In the genomic region with DNA sequence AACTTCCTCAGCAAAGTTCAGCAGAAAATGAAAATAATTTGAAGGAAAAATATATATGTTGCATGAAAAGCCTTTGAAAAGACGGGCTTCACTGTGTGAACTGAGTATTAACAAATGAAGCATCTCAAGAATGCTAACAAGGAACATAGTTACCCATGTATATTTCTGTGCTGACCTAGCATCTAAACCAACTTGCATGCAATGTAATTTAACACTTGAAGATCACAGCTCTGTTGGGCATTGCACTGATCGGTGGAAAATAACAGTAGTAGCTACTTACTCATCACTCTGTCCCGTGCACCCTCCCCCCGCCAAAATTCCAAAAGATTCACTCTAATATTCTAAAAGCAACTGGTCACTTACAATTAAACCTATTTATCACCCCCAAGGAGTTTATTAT, we compare ENCODE assay signal across 16 cellular contexts.
"Had no signal": no experiment of that assay in that cellular context is flagged by ENCODE, and none has a peak within 500 bp of the region (broad histone marks: within the 10 kb centered on the region; RNA-seq: fewer than 3 reads in every experiment).

No MANE protein-coding gene starts in this region.

- H3K4me1 Mint-ChIP-seq: central memory CD8-positive, alpha-beta T cell; nephron progenitor cell; stimulated activated naive CD8-positive, alpha-beta T cell treated with anti-CD3 and anti-CD28 coated beads, Interleukin-15, amount 100 ng/mL, for 72 hours had no signal

- H3K27ac ChIP-seq: body of pancreas, left lung, uterus had no signal

- H3K36me3 Mint-ChIP-seq: T-cell had no signal

- H3K27me3 ChIP-seq: body of pancreas, left lung, uterus had no signal

- H3K36me3 ChIP-seq: left lung, uterus had no signal

- H3K4me3 Mint-ChIP-seq: activated CD8-positive, alpha-beta T cell treated with anti-CD3 and anti-CD28 coated beads, Interleukin-2, amount 10 ng/mL, durations not matched to agents 7 days and 5 days; activated T-helper 1 cell treated with anti-CD3 and anti-CD28 coated beads, Interleukin-12 subunit alpha, Interleukin-12 subunit beta, Interleukin-2, Interleukin-4 antibody, amounts not matched to agents 30 ng/mL and 10 ng/mL and 1 ng/mL, durations not matched to agents 14 hours and 24 hours and 36 hours; central memory CD8-positive, alpha-beta T cell; nephron progenitor cell; stimulated activated naive CD8-positive, alpha-beta T cell treated with anti-CD3 and anti-CD28 coated beads, Interleukin-15, amount 100 ng/mL, for 72 hours; T-cell had no signal

- ATAC-seq: activated CD8-positive, alpha-beta T cell treated with anti-CD3 and anti-CD28 coated beads, Interleukin-2, amount 10 ng/mL, durations not matched to agents 7 days and 5 days; body of pancreas; left lung; stimulated activated naive CD8-positive, alpha-beta T cell treated with anti-CD3 and anti-CD28 coated beads, Interleukin-15, amount 100 ng/mL, for 72 hours; T-cell had no signal

- H3K9me3 Mint-ChIP-seq: central memory CD8-positive, alpha-beta T cell; nephron progenitor cell had no signal

- H3K9me3 ChIP-seq: body of pancreas, left lung, uterus had no signal

- H3K27ac Mint-ChIP-seq: activated CD8-positive, alpha-beta T cell treated with anti-CD3 and anti-CD28 coated beads, Interleukin-2, amount 10 ng/mL, durations not matched to agents 7 days and 5 days; activated T-helper 1 cell treated with anti-CD3 and anti-CD28 coated beads, Interleukin-12 subunit alpha, Interleukin-12 subunit beta, Interleukin-2, Interleukin-4 antibody, amounts not matched to agents 30 ng/mL and 10 ng/mL and 1 ng/mL, durations not matched to agents 14 hours and 24 hours and 36 hours; nephron progenitor cell; stimulated activated naive CD8-positive, alpha-beta T cell treated with anti-CD3 and anti-CD28 coated beads, Interleukin-15, amount 100 ng/mL, for 72 hours; T-cell had no signal

- H3K4me1 ChIP-seq: body of pancreas, left lung, uterus had no signal

- H3K27me3 Mint-ChIP-seq: central memory CD8-positive, alpha-beta T cell; stimulated activated naive CD8-positive, alpha-beta T cell treated with anti-CD3 and anti-CD28 coated beads, Interleukin-15, amount 100 ng/mL, for 72 hours had no signal

- DNase-seq: activated CD4-positive, alpha-beta T cell treated with anti-CD3 and anti-CD28 coated beads for 4 hours; activated CD8-positive, alpha-beta T cell treated with anti-CD3 and anti-CD28 coated beads, Interleukin-2, amount 10 ng/mL, durations not matched to agents 7 days and 5 days; activated naive CD4-positive, alpha-beta T cell treated with Interleukin-2 at 50 U/mL for 16 hours; body of pancreas; dermis blood vessel endothelial cell; islet precursor cell; left lung; nephron progenitor cell; stimulated activated CD4-positive, alpha-beta T cell treated with anti-CD3 and anti-CD28 coated beads, Interleukin-15, amount 100 ng/mL, for 24 hours; stimulated activated CD4-positive, alpha-beta T cell treated with anti-CD3 and anti-CD28 coated beads, Interleukin-4, amount 100 ng/mL, for 24 hours; stimulated activated naive CD8-positive, alpha-beta T cell treated with anti-CD3 and anti-CD28 coated beads, Interleukin-15, amount 100 ng/mL, for 72 hours; T-cell; T1000; uterus had no signal

- H3K4me3 ChIP-seq: body of pancreas, left lung, uterus had no signal
